1 cellular context compared by ENCODE assay signal in genomic region chr19:4539169-4539696, GRCh38.
TF ChIP-seq lines count a peak whose summit lies in the region.

No MANE protein-coding gene starts in this region.

TF ChIP-seq in K562, 482 proteins besides CTCF, POLR2A, EP300 and RAD21:
- TF ChIP-seq STAG1 (CRISPR knock-in tag; IDR thresholded peaks at IDR 0.05; ENCODE audit: borderline replicate concordance) (no peak), XRCC4 (IDR thresholded peaks at IDR 0.05; ENCODE audit: extremely low read depth, insufficient read depth, insufficient read length) (no peak), ZNF121 (CRISPR knock-in tag; conservative IDR thresholded peaks at IDR 0.05) (peak; percentile 83), NONO (IDR thresholded peaks at IDR 0.05; ENCODE audit: low read depth in 2 of 2, low read length in 1 of 2) (no peak), ZNF3 (CRISPR knock-in tag; IDR thresholded peaks at IDR 0.05) (no peak), ZNF717 (CRISPR knock-in tag; IDR thresholded peaks at IDR 0.05) (no peak), BMI1 (IDR thresholded peaks at IDR 0.05; ENCODE audit: low read length) (no peak), ZNF583 (CRISPR knock-in tag; IDR thresholded peaks at IDR 0.05) (peak; percentile 6; the same call in 1 of the 2 replicates), ZNF57 (CRISPR knock-in tag; IDR thresholded peaks at IDR 0.05) (no peak), HDAC6 (IDR thresholded peaks at IDR 0.05; ENCODE audit: low read depth, low read length) (no peak), RUNX1 (IDR thresholded peaks at IDR 0.05; ENCODE audit: low read depth) (no peak), ASH1L (IDR thresholded peaks at IDR 0.05; ENCODE audit: borderline replicate concordance, low read depth, partially characterized antibody) (no peak), MXD1 (CRISPR knock-in tag; IDR thresholded peaks at IDR 0.05; ENCODE audit: borderline replicate concordance, poor library complexity, severe bottlenecking) (no peak)
